In genomic region chr10:132838346-132838970, GRCh38 we compare ENCODE assay signal across 26 cellular contexts. TPM values are rescaled to one million over a fixed set of nuclear protein-coding genes. Genes with fewer than 3 reads are reported as not detected.
"Had no signal": no experiment of that assay in that cellular context is flagged by ENCODE, and none has a peak within 500 bp of the region (broad histone marks: within the 10 kb centered on the region; RNA-seq: fewer than 3 reads in every experiment).

No MANE protein-coding gene starts in this region.

- H3K4me3 ChIP-seq: hepatocyte, testis had no signal

- H3K9me3 ChIP-seq: testis had no signal

- H3K27ac ChIP-seq: hepatocyte, testis had no signal

- H3K27ac Mint-ChIP-seq: activated B cell treated with CpG ODN at 0.5 μM for 24 hours; activated naive CD4-positive, alpha-beta T cell treated with anti-CD3 and anti-CD28 coated beads, Interleukin-2, amount 50 U/mL, for 24 hours; activated T-helper 1 cell treated with anti-CD3 and anti-CD28 coated beads, Interleukin-12 subunit alpha, Interleukin-12 subunit beta, Interleukin-2, Interleukin-4 antibody, amounts not matched to agents 30 ng/mL and 10 ng/mL and 1 ng/mL, durations not matched to agents 14 hours and 24 hours and 36 hours; brain; T-helper 1 cell treated with Interleukin-12 subunit alpha and Interleukin-12 subunit beta and Interleukin-4 antibody, amounts not matched to agents 30 μg/mL and 1 μg/mL, for 36 hours had no signal

- H3K27me3 ChIP-seq: hepatocyte, testis had no signal

- H3K4me3 Mint-ChIP-seq: activated B cell treated with CpG ODN at 0.5 μM for 24 hours; activated naive CD4-positive, alpha-beta T cell treated with anti-CD3 and anti-CD28 coated beads, Interleukin-2, amount 50 U/mL, for 24 hours; activated T-helper 1 cell treated with anti-CD3 and anti-CD28 coated beads, Interleukin-12 subunit alpha, Interleukin-12 subunit beta, Interleukin-2, Interleukin-4 antibody, amounts not matched to agents 30 ng/mL and 10 ng/mL and 1 ng/mL, durations not matched to agents 14 hours and 24 hours and 36 hours; brain; naive B cell; T-helper 1 cell treated with Interleukin-12 subunit alpha and Interleukin-12 subunit beta and Interleukin-4 antibody, amounts not matched to agents 30 μg/mL and 1 μg/mL, for 36 hours had no signal

- ATAC-seq: esophagus mucosa, left cardiac atrium had no signal

- DNase-seq: activated B cell treated with CpG ODN at 0.5 μM for 24 hours; activated CD4-positive, alpha-beta T cell treated with anti-CD3 and anti-CD28 coated beads for 4 hours; activated CD4-positive, alpha-beta T cell treated with anti-CD3 and anti-CD28 coated beads, Interleukin-2, amount 50 U/mL, for 48 hours; activated gamma-delta T cell; anterior cingulate cortex; caudate nucleus; dermis blood vessel endothelial cell; effector memory CD4-positive, alpha-beta T cell; foreskin melanocyte; left cardiac atrium; mesendoderm; naive B cell; occipital lobe; stimulated activated CD4-positive, alpha-beta T cell treated with anti-CD3 and anti-CD28 coated beads, Interleukin-4, amount 100 ng/mL, for 1 hour; stimulated activated naive CD4-positive, alpha-beta T cell; testis; trophoblast cell had no signal

- H3K36me3 Mint-ChIP-seq: brain had no signal

RNA-seq across cellular contexts. Expression of gene NKX6-2, which starts 52.5 kb away (rescaled TPM):
- total RNA-seq: activated B cell treated with CpG ODN at 0.5 μM for 24 hours; activated T-helper 1 cell treated with anti-CD3 and anti-CD28 coated beads, Interleukin-12 subunit alpha, Interleukin-12 subunit beta, Interleukin-2, Interleukin-4 antibody, amounts not matched to agents 30 ng/mL and 10 ng/mL and 1 ng/mL, durations not matched to agents 14 hours and 24 hours and 36 hours; dermis blood vessel endothelial cell; left cardiac atrium; lower leg skin; mucosa of gallbladder; occipital lobe had no signal
- polyA plus RNA-seq: neural cell had no signal
